In the genomic region with DNA sequence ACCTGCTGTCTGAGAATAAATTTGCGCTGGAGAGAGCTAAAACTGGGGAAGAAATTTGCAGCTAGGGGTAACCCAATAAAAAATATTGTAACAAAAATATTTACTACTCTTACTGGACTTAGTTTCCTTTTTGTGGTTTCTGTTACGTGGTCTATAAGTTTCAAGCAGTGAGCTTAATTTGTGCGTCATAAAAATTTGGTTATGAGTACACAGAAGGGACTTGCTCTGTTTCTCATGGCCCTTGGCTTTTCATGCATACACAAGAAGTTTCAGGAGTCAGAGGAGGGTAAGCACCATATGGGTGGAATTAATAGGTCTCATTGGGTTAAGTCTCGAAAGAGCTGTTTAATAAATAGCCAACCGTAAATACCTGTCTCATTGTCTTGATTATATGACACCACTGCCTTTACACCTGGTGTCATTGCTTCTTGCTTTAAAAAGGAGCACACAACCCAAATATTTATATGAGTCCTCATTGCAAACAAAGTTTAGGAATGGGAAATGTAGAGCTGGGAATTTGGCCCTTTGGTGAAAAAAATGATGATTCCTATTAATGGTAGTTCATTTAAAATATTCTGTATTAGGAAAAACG, we compare ENCODE assay signal across 8 cellular contexts. TPM values are rescaled to one million over a fixed set of nuclear protein-coding genes. Genes with fewer than 3 reads are reported as not detected.
DNase-seq lines count a peak whose midpoint lies in the region; ATAC-seq and TF ChIP-seq lines count a peak whose summit lies in the region.

No MANE protein-coding gene starts in this region.

- no peak for ATAC-seq in Right ventricle myocardium inferior
- peak; percentile 75 for ATAC-seq in HG02970 (IDR thresholded peaks at IDR 0.05; ENCODE audit: low FRiP score, unreplicated experiment)
- ATAC-seq in right cardiac atrium, result no peak

- H3K9me3 ChIP-seq in left ventricle myocardium inferior (replicated peaks), result no peaks in the 10 kb centered on the region
- H3K9me3 ChIP-seq in SK-N-MC (ENCODE audit: low read depth, low read length), result no peaks in the 10 kb centered on the region
- no peaks in the 10 kb centered on the region for H3K9me3 ChIP-seq in right cardiac atrium (ENCODE audit: control insufficient read depth, low read length)

- peaks cover 6% of the 10 kb centered on the region for H3K36me3 Mint-ChIP-seq in stimulated activated naive CD8-positive, alpha-beta T cell treated with anti-CD3 and anti-CD28 coated beads, Interleukin-15, Interleukin-2, amounts not matched to agents 100 ng/mL and 50 ng/mL, for 24 hours (ENCODE audit: low read depth)

- H3K36me3 ChIP-seq in left ventricle myocardium inferior (no peaks in the 10 kb centered on the region), SK-N-MC (ENCODE audit: insufficient read depth, low read length) (0 out of 2 replicates have a peak, but pooled peaks cover 4% of the 10 kb centered on the region)

- peak overlapping the region; percentile 95 for H3K27ac ChIP-seq in left ventricle myocardium inferior (replicated peaks)
- peak overlapping the region; percentile 84 for H3K27ac ChIP-seq in SK-N-MC
- no peak overlapping the region for H3K27ac ChIP-seq in right cardiac atrium (ENCODE audit: low read length)

- H3K27me3 ChIP-seq in left ventricle myocardium inferior (ENCODE audit: low read depth) (no peaks in the 10 kb centered on the region), right cardiac atrium (ENCODE audit: control insufficient read depth, insufficient read depth) (no peaks in the 10 kb centered on the region)

- peak overlapping the region; percentile 72 for H3K9ac ChIP-seq in SK-N-MC (ENCODE audit: insufficient read length)

- H3K27ac Mint-ChIP-seq in stimulated activated naive CD8-positive, alpha-beta T cell treated with anti-CD3 and anti-CD28 coated beads, Interleukin-15, Interleukin-2, amounts not matched to agents 100 ng/mL and 50 ng/mL, for 24 hours, result peak overlapping the region; percentile 92

- peak overlapping the region; percentile 89 for H3K4me3 Mint-ChIP-seq in stimulated activated naive CD8-positive, alpha-beta T cell treated with anti-CD3 and anti-CD28 coated beads, Interleukin-15, Interleukin-2, amounts not matched to agents 100 ng/mL and 50 ng/mL, for 24 hours

- TF ChIP-seq CTCF in left ventricle myocardium inferior (IDR thresholded peaks at IDR 0.05; ENCODE audit: borderline replicate concordance), result no peak

- peaks cover 7% of the 10 kb centered on the region for H3K9me3 Mint-ChIP-seq in stimulated activated naive CD8-positive, alpha-beta T cell treated with anti-CD3 and anti-CD28 coated beads, Interleukin-15, Interleukin-2, amounts not matched to agents 100 ng/mL and 50 ng/mL, for 24 hours

- H3K4me1 ChIP-seq in left ventricle myocardium inferior, result peaks cover 77% of the 10 kb centered on the region
- peaks cover 11% of the 10 kb centered on the region for H3K4me1 ChIP-seq in right cardiac atrium (ENCODE audit: control insufficient read depth, insufficient read depth, low read length)

- H3K27me3 Mint-ChIP-seq in stimulated activated naive CD8-positive, alpha-beta T cell treated with anti-CD3 and anti-CD28 coated beads, Interleukin-15, Interleukin-2, amounts not matched to agents 100 ng/mL and 50 ng/mL, for 24 hours, result no peaks in the 10 kb centered on the region

- H3K4me1 Mint-ChIP-seq in stimulated activated naive CD8-positive, alpha-beta T cell treated with anti-CD3 and anti-CD28 coated beads, Interleukin-15, Interleukin-2, amounts not matched to agents 100 ng/mL and 50 ng/mL, for 24 hours (ENCODE audit: low read depth), result peaks cover 80% of the 10 kb centered on the region

- intact Hi-C loops in left ventricle myocardium inferior (cut with micrococcal nuclease) (no loop called here), Right ventricle myocardium inferior (cut with DNase I) (loop anchor here (5.0 kb wide), 1 partner anchor 42 kb away; no protein-coding TSS in a partner anchor), right cardiac atrium (cut with DNase I) (no loop called here)

- H3K4me3 ChIP-seq in left ventricle myocardium inferior (peak overlapping the region; percentile 85), SK-N-MC (peak overlapping the region; percentile 82), right cardiac atrium (ENCODE audit: low read length) (peak overlapping the region; percentile 99)

- DNase-seq in left ventricle myocardium inferior (no peak), Right ventricle myocardium inferior (ENCODE audit: missing footprints) (no peak), SK-N-MC (ENCODE audit: low read depth, low spot score) (no peak), right cardiac atrium (no peak), NCI-H446 treated with DMSO at 0.1 percent for 48 hours (lab: John Stamatoyannopoulos, UW) (no peak), cortex of kidney (lab: John Stamatoyannopoulos, UW) (no peak)

- 58% methylated on average over 6 of the region's 6 CpGs for WGBS in right cardiac atrium

RNA-seq across cellular contexts. Expression of gene BACH1, which starts 1.9 kb away (rescaled TPM):
- total RNA-seq in left ventricle myocardium inferior, result 38.3 TPM
- 35.5 TPM for total RNA-seq in Right ventricle myocardium inferior
- total RNA-seq in right cardiac atrium, result 10 to 100 TPM; 44.8 to 68.3 (median 47.4) TPM
- polyA plus RNA-seq in right cardiac atrium, result 5.0 TPM
